In the genomic region with DNA sequence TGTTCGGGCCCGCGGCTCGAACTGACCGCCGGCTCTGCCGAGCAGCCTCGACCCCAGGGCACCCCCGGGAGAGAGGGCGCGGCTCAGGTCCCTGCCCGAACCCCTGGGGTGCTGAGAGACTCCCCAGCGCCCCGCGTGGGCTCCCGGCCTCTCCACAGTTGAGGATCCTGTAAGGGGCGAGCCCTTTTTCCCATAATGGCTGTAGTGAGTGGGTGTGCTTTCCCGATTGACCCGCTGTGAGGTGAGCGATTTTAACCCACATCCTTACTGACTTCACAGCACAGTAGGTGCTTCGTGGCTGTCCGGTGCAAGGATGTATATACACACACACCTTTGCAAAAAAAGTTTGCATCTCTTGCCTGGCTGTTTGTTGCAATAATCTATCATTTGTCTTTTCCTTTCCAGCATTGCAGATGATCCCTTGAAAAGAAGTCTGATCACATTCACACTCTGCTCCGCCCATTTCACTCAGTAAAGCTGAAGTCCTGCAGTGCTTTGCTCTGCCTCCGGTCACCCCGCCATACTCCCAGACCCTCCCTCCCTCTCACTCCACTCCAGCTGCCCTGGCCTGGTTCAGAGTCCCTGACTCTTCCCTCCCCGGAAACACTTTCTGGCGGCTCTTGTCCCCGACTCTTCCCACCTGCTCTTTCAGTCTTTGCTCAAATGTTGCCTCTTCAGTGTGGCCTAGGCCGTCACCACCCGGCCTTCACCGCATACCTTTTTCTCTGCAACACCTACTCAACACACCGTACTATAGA, we compare ENCODE assay signal across 8 cellular contexts. TPM values are rescaled to one million over a fixed set of nuclear protein-coding genes. Genes with fewer than 3 reads are reported as not detected.
A peak's percentile ranks its signal among the peaks of the same experiment; 100 is the strongest.
DNase-seq lines count a peak whose midpoint lies in the region; ATAC-seq and TF ChIP-seq lines count a peak whose summit lies in the region.

No MANE protein-coding gene starts in this region.

- peak overlapping the region; percentile 23; the same call in 1 of the 2 replicates for H3K9ac ChIP-seq in HUES48 (ENCODE audit: low read depth, low read length)

- H3K36me3 Mint-ChIP-seq in activated T-helper 17 cell treated with anti-CD3 and anti-CD28 coated beads, Interleukin-2, amount 50 U/mL, for 72 hours (ENCODE audit: low read depth): peaks cover 87% of the 10 kb centered on the region
- H3K36me3 Mint-ChIP-seq in immature natural killer cell: peaks cover 4 to 17% (median 9%) of the 10 kb centered on the region in 3 donors

- peaks cover 12% of the 10 kb centered on the region for H3K4me1 ChIP-seq in HUES48 (ENCODE audit: control insufficient read depth, insufficient read depth, low read length)
- peaks cover 34% of the 10 kb centered on the region for H3K4me1 ChIP-seq in suprapubic skin

- H3K9me3 Mint-ChIP-seq in activated T-helper 17 cell treated with anti-CD3 and anti-CD28 coated beads, Interleukin-2, amount 50 U/mL, for 72 hours: no peaks in the 10 kb centered on the region
- H3K9me3 Mint-ChIP-seq in immature natural killer cell: no peaks in the 10 kb centered on the region

- DNase-seq in DMS 273 (lab: John Stamatoyannopoulos, UW; ENCODE audit: unreplicated experiment) (peak; percentile 54), DMS 273 treated with DMSO at 0.1 percent for 48 hours (lab: John Stamatoyannopoulos, UW) (no peak), immature natural killer cell (no peak), suprapubic skin (ENCODE audit: low spot score in 2 of 2) (no peak), NCI-H446 (lab: John Stamatoyannopoulos, UW) (no peak), NCI-H526 treated with DMSO at 0.1 percent for 48 hours (lab: John Stamatoyannopoulos, UW) (no peak)

- no peaks in the 10 kb centered on the region for H3K27me3 ChIP-seq in HUES48 (ENCODE audit: control insufficient read depth, insufficient read depth, low read length)
- H3K27me3 ChIP-seq in suprapubic skin: no peaks in the 10 kb centered on the region

- no peak for TF ChIP-seq CTCF in suprapubic skin (IDR thresholded peaks at IDR 0.05)

- TF ChIP-seq EP300 in suprapubic skin (IDR thresholded peaks at IDR 0.05): no peak

- H3K4me3 ChIP-seq in HUES48 (ENCODE audit: low read depth, low read length) (peak overlapping the region; percentile 85), suprapubic skin (peak overlapping the region; percentile 94)

- H3K27ac Mint-ChIP-seq in activated T-helper 17 cell treated with anti-CD3 and anti-CD28 coated beads, Interleukin-2, amount 50 U/mL, for 72 hours: peak overlapping the region; percentile 67
- peak overlapping the region; percentile 44 to 90 (median 80) for H3K27ac Mint-ChIP-seq in immature natural killer cell

- TF ChIP-seq POLR2A in suprapubic skin (IDR thresholded peaks at IDR 0.05): no peak

- H3K36me3 ChIP-seq in HUES48 (ENCODE audit: control insufficient read depth, insufficient read depth, low read length) (peaks cover 69% of the 10 kb centered on the region), suprapubic skin (peaks cover 38% of the 10 kb centered on the region)

- peak; percentile 7 for ATAC-seq in activated T-helper 17 cell treated with anti-CD3 and anti-CD28 coated beads, Interleukin-2, amount 50 U/mL, for 72 hours (replicated peaks)

- 47% methylated on average over 13 of the region's 32 CpGs for WGBS in suprapubic skin

- peak overlapping the region; percentile 82 for H3K27ac ChIP-seq in HUES48 (ENCODE audit: low read depth, low read length)
- peak overlapping the region; percentile 84 for H3K27ac ChIP-seq in suprapubic skin

- H3K9me3 ChIP-seq in HUES48 (ENCODE audit: control insufficient read depth, insufficient read depth, low read length): no peaks in the 10 kb centered on the region
- no peaks in the 10 kb centered on the region for H3K9me3 ChIP-seq in suprapubic skin

- H3K4me1 Mint-ChIP-seq in activated T-helper 17 cell treated with anti-CD3 and anti-CD28 coated beads, Interleukin-2, amount 50 U/mL, for 72 hours: peaks cover 33% of the 10 kb centered on the region
- peaks cover 26 to 43% of the 10 kb centered on the region in 2 donors for H3K4me1 Mint-ChIP-seq in immature natural killer cell

- no peaks in the 10 kb centered on the region for H3K27me3 Mint-ChIP-seq in activated T-helper 17 cell treated with anti-CD3 and anti-CD28 coated beads, Interleukin-2, amount 50 U/mL, for 72 hours
- peaks cover 3 to 11% (median 7%) of the 10 kb centered on the region in 3 donors for H3K27me3 Mint-ChIP-seq in immature natural killer cell (ENCODE audit: low read depth in 3 of 3)

- peak overlapping the region; percentile 96 for H3K4me3 Mint-ChIP-seq in activated T-helper 17 cell treated with anti-CD3 and anti-CD28 coated beads, Interleukin-2, amount 50 U/mL, for 72 hours
- H3K4me3 Mint-ChIP-seq in immature natural killer cell: peak overlapping the region; percentile 87 to 91 (median 89)

RNA-seq across cellular contexts. Expression of a gene that starts 1.0 kb away (rescaled TPM):
- 100 to 1,000 TPM in 1 of 2 donors, 10 to 100 TPM in 1; 88.9 to 136 TPM for total RNA-seq in activated T-helper 17 cell treated with anti-CD3 and anti-CD28 coated beads, Interleukin-2, amount 50 U/mL, for 72 hours
- polyA plus RNA-seq in immature natural killer cell: 10 to 100 TPM; 43.6 to 62.9 (median 56.2) TPM
- 100 to 1,000 TPM in 2 of 4 donors, 10 to 100 TPM in 2; 62.5 to 126 (median 91.6) TPM for total RNA-seq in suprapubic skin

RNA-seq across cellular contexts. Expression of a gene that starts 15.3 kb away (rescaled TPM):
- total RNA-seq in activated T-helper 17 cell treated with anti-CD3 and anti-CD28 coated beads, Interleukin-2, amount 50 U/mL, for 72 hours: 10 to 100 TPM; 52.6 to 86.2 TPM
- 10 to 100 TPM; 85.2 to 95.7 (median 87.4) TPM for polyA plus RNA-seq in immature natural killer cell
- total RNA-seq in suprapubic skin: 10 to 100 TPM; 30.5 to 38.3 (median 35.9) TPM
